Comparison of ENCODE assay signal across 27 cellular contexts in the genomic region with DNA sequence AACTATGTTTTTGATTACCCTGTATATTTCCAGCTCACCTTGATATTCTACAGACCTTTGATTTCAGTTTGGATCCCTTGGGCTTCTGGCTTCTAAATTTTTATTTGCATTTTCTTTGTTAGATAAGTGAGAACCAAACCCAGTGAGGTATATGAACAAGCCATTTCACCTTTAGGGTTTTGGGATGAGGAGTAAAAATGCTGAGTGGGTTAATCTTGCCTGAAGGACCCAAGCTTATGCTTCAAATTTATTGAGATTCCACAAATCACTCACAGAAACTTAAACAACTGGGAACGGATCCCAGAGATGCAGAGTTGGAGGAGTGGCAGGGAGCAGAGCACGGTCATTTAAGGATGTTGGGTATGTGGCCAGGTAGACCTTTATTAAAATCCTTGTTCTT.
"Had no signal": no experiment of that assay in that cellular context is flagged by ENCODE, and none has a peak within 500 bp of the region (broad histone marks: within the 10 kb centered on the region; RNA-seq: fewer than 3 reads in every experiment).

No MANE protein-coding gene starts in this region.

- H3K4me3 ChIP-seq: stomach, suprapubic skin, testis, thoracic aorta, thyroid gland, tibial artery, tibial nerve, transverse colon, upper lobe of left lung, upper lobe of right lung, uterus, vagina had no signal

- H3K4me1 ChIP-seq: stomach, suprapubic skin, testis, thyroid gland, tibial artery, tibial nerve, transverse colon, upper lobe of left lung, upper lobe of right lung, uterus, vagina had no signal

- H3K36me3 ChIP-seq: stomach, suprapubic skin, thoracic aorta, thyroid gland, tibial artery, tibial nerve, transverse colon, upper lobe of left lung, upper lobe of right lung, uterus, vagina had no signal

- ATAC-seq: stimulated activated effector memory CD8-positive, alpha-beta T cell treated with anti-CD3 and anti-CD28 coated beads, Interleukin-12 subunit alpha, Interleukin-12 subunit beta, amount 100 ng/mL, for 72 hours; stimulated activated memory B cell treated with anti-CD40 and anti-IgM and Interleukin-4, amounts not matched to agents 10 μg/mL and 1 μg/mL and 100 μg/mL, for 72 hours; stimulated activated naive B cell treated with anti-CD40 and anti-IgM and Interleukin-4, amounts not matched to agents 10 μg/mL and 1 μg/mL and 100 μg/mL, for 72 hours; stimulated activated naive CD8-positive, alpha-beta T cell treated with anti-CD3 and anti-CD28 coated beads, Interleukin-15, amount 100 ng/mL, for 72 hours; stimulated activated naive CD8-positive, alpha-beta T cell treated with anti-CD3 and anti-CD28 coated beads, Interleukin-15, Interleukin-2, amounts not matched to agents 100 U/mL and 50 U/mL, for 24 hours; upper lobe of right lung had no signal

- H3K9me3 ChIP-seq: suprapubic skin, testis, thoracic aorta, thyroid gland, tibial artery, transverse colon, upper lobe of left lung, upper lobe of right lung, uterus, vagina had no signal

- H3K27me3 ChIP-seq: stomach, suprapubic skin, testis, thyroid gland, tibial artery, tibial nerve, transverse colon, upper lobe of left lung, upper lobe of right lung, uterus, vagina had no signal

- FAIRE-seq: urothelium cell line had no signal

- H3K27ac ChIP-seq: stomach, suprapubic skin, testis, thoracic aorta, thyroid gland, tibial artery, tibial nerve, transverse colon, upper lobe of left lung, upper lobe of right lung, uterus, vagina had no signal

- DNase-seq: stimulated activated CD4-positive, alpha-beta T cell treated with anti-CD3 and anti-CD28 coated beads, Interleukin-2, amount 100 ng/mL, for 48 hours; stimulated activated CD4-positive, alpha-beta T cell treated with anti-CD3 and anti-CD28 coated beads, Interleukin-4, amount 100 ng/mL, for 1 hour; stimulated activated CD4-positive, alpha-beta T cell treated with anti-CD3 and anti-CD28 coated beads, Interleukin-4, amount 100 ng/mL, for 24 hours; stimulated activated CD4-positive, alpha-beta T cell treated with anti-CD3 and anti-CD28 coated beads, Interleukin-4, amount 100 ng/mL, for 4 hours; stimulated activated CD8-positive, alpha-beta memory T cell treated with anti-CD3 and anti-CD28 coated beads, Interleukin-4, amount 100 ng/mL, for 48 hours; stimulated activated naive B cell treated with anti-CD40 and anti-IgM and Interleukin-4, amounts not matched to agents 10 μg/mL and 1 μg/mL and 100 μg/mL, for 72 hours; stimulated activated naive CD4-positive, alpha-beta T cell; stimulated activated naive CD4-positive, alpha-beta T cell treated with Interleukin-2 at 50 U/mL for 16 hours; stimulated activated naive CD8-positive, alpha-beta T cell treated with anti-CD3 and anti-CD28 coated beads, Interleukin-15, amount 100 ng/mL, for 72 hours; stimulated activated naive CD8-positive, alpha-beta T cell treated with anti-CD3 and anti-CD28 coated beads, Interleukin-15, Interleukin-2, amounts not matched to agents 100 U/mL and 50 U/mL, for 24 hours; stomach; substantia nigra; testis; thyroid gland; tibial artery; transverse colon; trophoblast cell; upper lobe of left lung; upper lobe of right lung; uterus had no signal
